In genomic region chr20:20446613-20447012, GRCh38 we compare ENCODE assay signal across 15 cellular contexts.
A peak's percentile ranks its signal among the peaks of the same experiment; 100 is the strongest.
DNase-seq lines count a peak whose midpoint lies in the region; ATAC-seq and TF ChIP-seq lines count a peak whose summit lies in the region.
"Had no signal": no experiment of that assay in that cellular context is flagged by ENCODE, and none has a peak within 500 bp of the region (broad histone marks: within the 10 kb centered on the region; RNA-seq: fewer than 3 reads in every experiment).

No MANE protein-coding gene starts in this region.

- peak overlapping the region; percentile 20 for H3K27ac Mint-ChIP-seq in glutamatergic neuron (ENCODE audit: unreplicated experiment)
- H3K27ac Mint-ChIP-seq: IgD-negative memory B cell had no signal

- H3K27ac ChIP-seq in right atrium auricular region, result no peak overlapping the region
- peak overlapping the region; percentile 51 for H3K27ac ChIP-seq in substantia nigra (ENCODE audit: low read depth, low read length, poor library complexity, severe bottlenecking)
- H3K27ac ChIP-seq: C4-2B had no signal

- H3K27me3 ChIP-seq in right atrium auricular region, result no peaks in the 10 kb centered on the region

- no peak overlapping the region for H3K4me3 ChIP-seq in right atrium auricular region

- H3K36me3 ChIP-seq in right atrium auricular region, result no peaks in the 10 kb centered on the region

- no peak overlapping the region for H3K4me3 Mint-ChIP-seq in glutamatergic neuron (ENCODE audit: unreplicated experiment)
- H3K4me3 Mint-ChIP-seq: CD8-positive, alpha-beta memory T cell had no signal

- H3K9me3 Mint-ChIP-seq in glutamatergic neuron (ENCODE audit: unreplicated experiment), result peaks cover 3% of the 10 kb centered on the region
- H3K9me3 Mint-ChIP-seq: CD8-positive, alpha-beta memory T cell; IgD-negative memory B cell had no signal

- no peaks in the 10 kb centered on the region for H3K36me3 Mint-ChIP-seq in glutamatergic neuron (ENCODE audit: unreplicated experiment)

- peak; percentile 78 for ATAC-seq in Right ventricle myocardium superior (ENCODE audit: poor library complexity)
- ATAC-seq in left lobe of liver, result peak; percentile 82
- ATAC-seq in HG02759 (IDR thresholded peaks at IDR 0.05; ENCODE audit: unreplicated experiment), result no peak
- ATAC-seq: PC-3 had no signal

- H3K4me1 Mint-ChIP-seq in glutamatergic neuron (ENCODE audit: low read depth, unreplicated experiment), result peaks cover 55% of the 10 kb centered on the region

- DNase-seq in Right ventricle myocardium superior (no peak), right atrium auricular region (ENCODE audit: low spot score) (no peak), glutamatergic neuron (no peak), left lobe of liver (ENCODE audit: low spot score) (no peak), substantia nigra (lab: John Stamatoyannopoulos, UW) (peak in 3 of 49 donors; percentile 9 to 24 (median 18)), NCI-H1694 (lab: John Stamatoyannopoulos, UW) (no peak)
- DNase-seq in activated naive CD4-positive, alpha-beta T cell treated with Interleukin-2 at 50 U/mL for 16 hours, result no peak
- DNase-seq: AML-193; CD8-positive, alpha-beta memory T cell; GF-D8; NCI-H526; PC-3 had no signal

- peaks cover 0 to 16% of the 10 kb centered on the region in 2 donors for H3K4me1 ChIP-seq in right atrium auricular region

- no peaks in the 10 kb centered on the region for H3K9me3 ChIP-seq in right atrium auricular region

- TF ChIP-seq CTCF in right atrium auricular region (IDR thresholded peaks at IDR 0.05) (no peak), glutamatergic neuron (IDR thresholded peaks at IDR 0.05; ENCODE audit: partially characterized antibody, unreplicated experiment) (no peak)

- no peaks in the 10 kb centered on the region for H3K27me3 Mint-ChIP-seq in glutamatergic neuron (ENCODE audit: unreplicated experiment)
- H3K27me3 Mint-ChIP-seq: CD8-positive, alpha-beta memory T cell; IgD-negative memory B cell had no signal

- intact Hi-C loops in Right ventricle myocardium superior (cut with DNase I), result no loop called here
